Comparison of ENCODE assay signal across 9 cellular contexts in the genomic region with DNA sequence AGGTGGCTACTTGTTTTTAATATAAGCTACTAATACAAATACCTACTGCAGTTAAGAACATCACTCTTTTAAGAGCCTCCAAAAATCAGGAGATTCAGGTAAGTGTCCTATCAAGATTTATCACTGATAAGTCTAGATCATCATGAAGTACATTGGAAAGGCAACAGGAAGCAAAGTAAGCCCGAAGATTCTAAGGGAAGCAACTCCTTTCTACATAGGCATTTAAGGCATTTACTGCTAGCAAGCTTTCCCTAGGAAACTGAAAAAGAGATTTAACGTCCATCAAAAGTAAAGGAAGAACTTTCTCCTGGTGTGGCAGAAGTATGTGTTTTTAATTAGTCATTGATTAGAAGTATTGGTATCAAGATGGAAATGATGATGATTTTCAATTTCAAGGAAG. TPM values are rescaled to one million over a fixed set of nuclear protein-coding genes. Genes with fewer than 3 reads are reported as not detected.
DNase-seq lines count a peak whose midpoint lies in the region; ATAC-seq, FAIRE-seq and TF ChIP-seq lines count a peak whose summit lies in the region.
"Had no signal": no experiment of that assay in that cellular context is flagged by ENCODE, and none has a peak within 500 bp of the region (broad histone marks: within the 10 kb centered on the region; RNA-seq: fewer than 3 reads in every experiment).

No MANE protein-coding gene starts in this region.

- H3K9me3 ChIP-seq in SJCRH30 (replicated peaks) (no peaks in the 10 kb centered on the region), endothelial cell of umbilical vein (replicated peaks; ENCODE audit: control insufficient read depth, insufficient read depth, low read length) (no peaks in the 10 kb centered on the region)

- BruUV-seq in endothelial cell of umbilical vein (replicated peaks; lab: Mats Ljungman, UMichigan): no TSS peak

- POLR2A ChIA-PET in activated CD4-positive, alpha-beta T cell treated with anti-CD3 and anti-CD28 coated beads for 36 hours (lab: Charles Lee): interaction anchor here (0.6 to 1.3 kb wide), 2 partner anchors 9 to 59 kb away, joined by 3 to 4 read pairs; no protein-coding TSS in a partner anchor
- POLR2A ChIA-PET in endothelial cell of umbilical vein (lab: Charles Lee): no interaction called here

- FAIRE-seq in endothelial cell of umbilical vein (lab: Jason Lieb, UNC): peak; percentile 71

- H3K79me2 ChIP-seq in endothelial cell of umbilical vein (ENCODE audit: control insufficient read depth, insufficient read depth, low read length): peaks cover 82% of the 10 kb centered on the region

- no peaks in the 10 kb centered on the region for H3K27me3 Mint-ChIP-seq in activated CD4-positive, alpha-beta T cell treated with anti-CD3 and anti-CD28 coated beads for 36 hours
- H3K27me3 Mint-ChIP-seq in stimulated activated naive B cell treated with anti-CD40 and anti-IgM and Interleukin-4, amounts not matched to agents 10 μg/mL and 1 μg/mL and 100 μg/mL, for 72 hours: no peaks in the 10 kb centered on the region
- peaks cover 10% of the 10 kb centered on the region for H3K27me3 Mint-ChIP-seq in nephron progenitor cell (ENCODE audit: low read depth, poor library complexity)

- no peak overlapping the region for H3K9ac ChIP-seq in endothelial cell of umbilical vein (replicated peaks; ENCODE audit: extremely low read depth, insufficient read depth, low read length)

- H3K36me3 Mint-ChIP-seq in activated CD4-positive, alpha-beta T cell treated with anti-CD3 and anti-CD28 coated beads for 36 hours (ENCODE audit: low read depth): peaks cover 68% of the 10 kb centered on the region
- H3K36me3 Mint-ChIP-seq in stimulated activated naive B cell treated with anti-CD40 and anti-IgM and Interleukin-4, amounts not matched to agents 10 μg/mL and 1 μg/mL and 100 μg/mL, for 72 hours: peaks cover 52 to 66% of the 10 kb centered on the region in 2 donors
- peaks cover 7% of the 10 kb centered on the region for H3K36me3 Mint-ChIP-seq in nephron progenitor cell (ENCODE audit: low read depth)

- dilution Hi-C loops in endothelial cell of umbilical vein (cut with MboI; ENCODE audit: extremely low pct_ligation_motif_present, low sequenced_read_pairs): no loop called here

- H3K27ac ChIP-seq in SJCRH30: peak overlapping the region; percentile 92; the same call in 1 of the 2 replicates
- peak overlapping the region; percentile 50 for H3K27ac ChIP-seq in endothelial cell of umbilical vein (ENCODE audit: insufficient read depth, low read depth, low read length)

- peak overlapping the region; percentile 92 for H3K4me3 Mint-ChIP-seq in activated CD4-positive, alpha-beta T cell treated with anti-CD3 and anti-CD28 coated beads for 36 hours
- peak overlapping the region; percentile 80 to 99 for H3K4me3 Mint-ChIP-seq in stimulated activated naive B cell treated with anti-CD40 and anti-IgM and Interleukin-4, amounts not matched to agents 10 μg/mL and 1 μg/mL and 100 μg/mL, for 72 hours
- H3K4me3 Mint-ChIP-seq in nephron progenitor cell: no peak overlapping the region

- TF ChIP-seq CTCF in endothelial cell of umbilical vein (IDR thresholded peaks at IDR 0.05; ENCODE audit: extremely low read depth in 1 of 2, insufficient read depth in 1 of 2, low read depth in 1 of 2, low read length in 2 of 2) (no peak), nephron progenitor cell (IDR thresholded peaks at IDR 0.05) (no peak)

- peak overlapping the region; percentile 99 for H3K4me3 ChIP-seq in SJCRH30
- no peak overlapping the region for H3K4me3 ChIP-seq in endothelial cell of umbilical vein (replicated peaks in 1 of 3; ENCODE audit: insufficient read depth in 1 of 3, low read depth in 1 of 3, low read length in 3 of 3)

- no peak for DNase-seq in activated CD4-positive, alpha-beta T cell treated with anti-CD3 and anti-CD28 coated beads for 36 hours
- DNase-seq in activated CD4-positive, alpha-beta T cell treated with anti-CD3 and anti-CD28 coated beads, Interleukin-2, amount 50 U/mL, for 4 hours: no peak
- peak in 1 of 2 experiments; percentile 46 for DNase-seq in SJCRH30
- DNase-seq in endothelial cell of umbilical vein (ENCODE audit: low read depth, low spot score): peak; percentile 24
- DNase-seq in stimulated activated naive B cell treated with anti-CD40 and anti-IgM and Interleukin-4, amounts not matched to agents 10 μg/mL and 1 μg/mL and 100 μg/mL, for 72 hours: no peak
- DNase-seq in activated CD4-positive, CD25-positive, alpha-beta regulatory T cell (lab: John Stamatoyannopoulos, UW): no peak
- no peak for DNase-seq in nephron progenitor cell
- DNase-seq: stimulated activated CD4-positive, alpha-beta T cell treated with anti-CD3 and anti-CD28 coated beads, Interleukin-12 subunit alpha, Interleukin-12 subunit beta, amount 100 ng/mL, for 4 hours had no signal

- H3K9me3 Mint-ChIP-seq in activated CD4-positive, alpha-beta T cell treated with anti-CD3 and anti-CD28 coated beads for 36 hours (ENCODE audit: low read depth): no peaks in the 10 kb centered on the region
- no peaks in the 10 kb centered on the region for H3K9me3 Mint-ChIP-seq in stimulated activated naive B cell treated with anti-CD40 and anti-IgM and Interleukin-4, amounts not matched to agents 10 μg/mL and 1 μg/mL and 100 μg/mL, for 72 hours
- no peaks in the 10 kb centered on the region for H3K9me3 Mint-ChIP-seq in nephron progenitor cell

- H3K36me3 ChIP-seq in SJCRH30 (peaks cover 61% of the 10 kb centered on the region), endothelial cell of umbilical vein (ENCODE audit: control insufficient read depth in 2 of 2, extremely low read depth in 1 of 2, insufficient read depth in 2 of 2, low read length in 2 of 2) (no peaks in the 10 kb centered on the region)

- no peak overlapping the region for H2AFZ ChIP-seq in endothelial cell of umbilical vein (ENCODE audit: low read depth, low read length)

- no peaks in the 10 kb centered on the region for H3K9me1 ChIP-seq in endothelial cell of umbilical vein (replicated peaks; ENCODE audit: control insufficient read depth, extremely low read depth, insufficient read depth, low read length)

- peaks cover 37% of the 10 kb centered on the region for H3K4me1 Mint-ChIP-seq in activated CD4-positive, alpha-beta T cell treated with anti-CD3 and anti-CD28 coated beads for 36 hours
- peaks cover 26 to 43% of the 10 kb centered on the region in 2 donors for H3K4me1 Mint-ChIP-seq in stimulated activated naive B cell treated with anti-CD40 and anti-IgM and Interleukin-4, amounts not matched to agents 10 μg/mL and 1 μg/mL and 100 μg/mL, for 72 hours
- peaks cover 28% of the 10 kb centered on the region for H3K4me1 Mint-ChIP-seq in nephron progenitor cell

- no peak for TF ChIP-seq POLR2A in endothelial cell of umbilical vein (IDR thresholded peaks at IDR 0.05; ENCODE audit: low read depth, low read length)

- no peaks in the 10 kb centered on the region for H4K20me1 ChIP-seq in endothelial cell of umbilical vein (replicated peaks; ENCODE audit: control insufficient read depth, extremely low read depth, insufficient read depth, low read length)

- intact Hi-C loops in activated CD4-positive, alpha-beta T cell treated with anti-CD3 and anti-CD28 coated beads for 36 hours (cut with DNase I, micrococcal nuclease): loop anchor here (5.0 to 10.0 kb wide), 4 partner anchors 510 to 1267 kb away; a partner anchor contains a TSS
- intact Hi-C loops in endothelial cell of umbilical vein (cut with micrococcal nuclease): no loop called here

- H3K27ac Mint-ChIP-seq in activated CD4-positive, alpha-beta T cell treated with anti-CD3 and anti-CD28 coated beads for 36 hours: peak overlapping the region; percentile 96
- H3K27ac Mint-ChIP-seq in stimulated activated naive B cell treated with anti-CD40 and anti-IgM and Interleukin-4, amounts not matched to agents 10 μg/mL and 1 μg/mL and 100 μg/mL, for 72 hours: peak overlapping the region; percentile 68
- H3K27ac Mint-ChIP-seq in nephron progenitor cell: no peak overlapping the region

- peak overlapping the region; percentile 97 for H3K4me2 ChIP-seq in endothelial cell of umbilical vein (ENCODE audit: insufficient read depth, low read length)

- CTCF ChIA-PET in activated CD4-positive, alpha-beta T cell treated with anti-CD3 and anti-CD28 coated beads for 36 hours (lab: Charles Lee): interaction anchor here (0.6 to 2.7 kb wide), 16 partner anchors 8 to 286 kb away, joined by 3 to 16 read pairs (median 4); a partner anchor contains a TSS
- CTCF ChIA-PET in endothelial cell of umbilical vein (lab: Charles Lee): interaction anchor here (1.2 to 2.9 kb wide), 5 partner anchors 9 to 108 kb away, joined by 3 to 21 read pairs (median 7); a partner anchor contains a TSS

- no peak for ATAC-seq in activated CD4-positive, alpha-beta T cell treated with anti-CD3 and anti-CD28 coated beads for 36 hours
- no peak for ATAC-seq in stimulated activated naive B cell treated with anti-CD40 and anti-IgM and Interleukin-4, amounts not matched to agents 10 μg/mL and 1 μg/mL and 100 μg/mL, for 72 hours (replicated peaks)
- ATAC-seq in HG02938 (IDR thresholded peaks at IDR 0.05; ENCODE audit: unreplicated experiment): no peak

- H3K27me3 ChIP-seq in SJCRH30 (no peaks in the 10 kb centered on the region), endothelial cell of umbilical vein (ENCODE audit: control insufficient read depth in 2 of 2, insufficient read depth in 2 of 2, low read length in 2 of 2) (peaks cover 2 to 9% of the 10 kb centered on the region in 2 experiments)

- peaks cover 45% of the 10 kb centered on the region for H3K4me1 ChIP-seq in SJCRH30
- peaks cover 42% of the 10 kb centered on the region for H3K4me1 ChIP-seq in endothelial cell of umbilical vein (ENCODE audit: control insufficient read depth, extremely low read depth, insufficient read depth, low read length)

TF ChIP-seq in endothelial cell of umbilical vein, 7 proteins besides CTCF, POLR2A, EP300 and RAD21 (continues in another document):
- TF ChIP-seq JUN (IDR thresholded peaks at IDR 0.05; ENCODE audit: borderline replicate concordance, insufficient read depth, insufficient read length, low read depth): no peak
- no peak for TF ChIP-seq EZH2 (IDR thresholded peaks at IDR 0.05; ENCODE audit: borderline replicate concordance, low read depth, low read length, severe bottlenecking)
- no peak for TF ChIP-seq FOS (IDR thresholded peaks at IDR 0.05; ENCODE audit: borderline replicate concordance, insufficient read depth, low read length)
- TF ChIP-seq GATA2 (IDR thresholded peaks at IDR 0.05; ENCODE audit: insufficient read depth, insufficient read length, low read depth, low read length): no peak

RNA-seq across cellular contexts. Expression of a gene that starts 3.7 kb away (rescaled TPM):
- total RNA-seq in activated CD4-positive, alpha-beta T cell treated with anti-CD3 and anti-CD28 coated beads for 36 hours: 100 to 1,000 TPM; 159 to 178 TPM
- total RNA-seq in SJCRH30 (2014; rRNA removed; shearing (Covaris generic)): 138 and 165 TPM in 2 replicates
- total RNA-seq in endothelial cell of umbilical vein: 12.4 and 16.6 TPM in 2 replicates
- polyA plus RNA-seq in endothelial cell of umbilical vein: 2.0 and 2.5 TPM in 2 replicates
- 3.0 and 3.2 TPM in 2 replicates for polyA plus RNA-seq in endothelial cell of umbilical vein (2011; cell fraction: cytosol; rRNA removed)
- 4.0 and 5.1 TPM in 2 replicates for polyA plus RNA-seq in endothelial cell of umbilical vein (2011; cell fraction: nucleus; rRNA removed)
- polyA plus RNA-seq in endothelial cell of umbilical vein (2012): 5.3 and 9.4 TPM in 2 replicates
- 5.6 and 6.5 TPM in 2 replicates for polyA minus RNA-seq in endothelial cell of umbilical vein
- 6.6 TPM for polyA minus RNA-seq in endothelial cell of umbilical vein (2011; cell fraction: cytosol; rRNA and poly(A)+ RNA removed)
- polyA minus RNA-seq in endothelial cell of umbilical vein (2011; cell fraction: nucleus; rRNA and poly(A)+ RNA removed): 7.5 and 15.1 TPM in 2 replicates
